In the genomic region with DNA sequence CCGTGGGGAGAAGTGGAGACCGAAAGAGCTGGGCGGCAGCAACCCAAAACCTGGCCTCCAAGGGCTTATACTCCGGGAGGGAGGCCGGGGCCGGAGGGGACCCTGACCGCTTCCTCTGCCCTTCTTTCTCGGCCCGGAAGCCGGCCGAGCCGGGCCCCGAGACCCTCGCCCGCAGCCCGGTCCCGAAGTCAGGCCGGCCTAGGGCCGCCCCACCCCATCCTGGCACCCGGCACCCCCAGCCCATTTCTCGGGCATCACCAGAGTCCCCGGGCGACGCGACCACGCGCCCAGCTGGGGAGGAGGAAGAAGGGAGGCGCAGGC, we compare ENCODE assay signal across 8 cellular contexts. TPM values are rescaled to one million over a fixed set of nuclear protein-coding genes. Genes with fewer than 3 reads are reported as not detected.
A peak's percentile ranks its signal among the peaks of the same experiment; 100 is the strongest.
DNase-seq lines count a peak whose midpoint lies in the region; ATAC-seq and TF ChIP-seq lines count a peak whose summit lies in the region.

No MANE protein-coding gene starts in this region.

- POLR2A ChIA-PET in BJ (lab: Charles Lee): no interaction called here

- peaks cover 16% of the 10 kb centered on the region for H3K4me1 ChIP-seq in mononuclear cell (ENCODE audit: insufficient read depth, low read length)

- H3K36me3 ChIP-seq in BJ (ENCODE audit: control insufficient read depth, insufficient read depth, low read length): no peaks in the 10 kb centered on the region

- H3K9me3 ChIP-seq in mononuclear cell (ENCODE audit: low read depth, low read length): no peaks in the 10 kb centered on the region

- H3K4me3 ChIP-seq in BJ (ENCODE audit: low read depth, low read length): peak overlapping the region; percentile 91
- peak overlapping the region; percentile 90 to 99 for H3K4me3 ChIP-seq in cardiac fibroblast (replicated peaks in 1 of 2; ENCODE audit: low read depth in 2 of 2, low read length in 2 of 2)
- H3K4me3 ChIP-seq in mononuclear cell (ENCODE audit: low read length): peak overlapping the region; percentile 97

- CTCF ChIA-PET in BJ (lab: Yijun Ruan, JAX): interaction anchor here (0.9 kb wide), 1 partner anchor 17 kb away, joined by 3 read pairs; no protein-coding TSS in a partner anchor

- ATAC-seq in GM21423 (IDR thresholded peaks at IDR 0.05; ENCODE audit: unreplicated experiment): peak; percentile 10

- DNase-seq in BJ (ENCODE audit: low read depth) (no peak), HuH-7 (ENCODE audit: low spot score) (peak; percentile 42), cardiac fibroblast (ENCODE audit: low read depth in 2 of 2) (no peak), HCEC 1CT (no peak), cortex of kidney (lab: John Stamatoyannopoulos, UW) (no peak), NCI-H446 treated with DMSO at 0.1 percent for 48 hours (lab: John Stamatoyannopoulos, UW) (no peak)

- H3K27me3 ChIP-seq in BJ (ENCODE audit: control insufficient read depth, insufficient read depth, low read length) (no peaks in the 10 kb centered on the region), mononuclear cell (ENCODE audit: insufficient read depth, low read length) (peaks cover 5% of the 10 kb centered on the region)

- TF ChIP-seq CTCF in BJ (IDR thresholded peaks at IDR 0.05; ENCODE audit: insufficient read depth, low read depth, low read length) (no peak), cardiac fibroblast (IDR thresholded peaks at IDR 0.05; ENCODE audit: low read depth, low read length) (no peak)

RNA-seq across cellular contexts. Expression of a gene that starts 0.6 kb away (rescaled TPM):
- 3.2 and 3.6 TPM in 2 replicates for polyA plus RNA-seq in BJ (2011; rRNA removed)
- 2.3 and 2.4 TPM in 2 replicates for polyA minus RNA-seq in BJ (2011; rRNA and poly(A)+ RNA removed)
- 1.6 TPM for total RNA-seq in mononuclear cell

RNA-seq across cellular contexts. Expression of a gene that starts 57.1 kb away (rescaled TPM):
- 4.4 and 6.2 TPM in 2 replicates for polyA plus RNA-seq in BJ (2011; rRNA removed)
- polyA minus RNA-seq in BJ (2011; rRNA and poly(A)+ RNA removed): 1.1 and 1.9 TPM in 2 replicates
- 9.7 TPM for total RNA-seq in mononuclear cell
